In genomic region chr4:182242260-182242659, GRCh38 we compare ENCODE assay signal across 1 cellular context. TPM values are rescaled to one million over a fixed set of nuclear protein-coding genes. Genes with fewer than 3 reads are reported as not detected.
"Had no signal": no experiment of that assay in that cellular context is flagged by ENCODE, and none has a peak within 500 bp of the region (broad histone marks: within the 10 kb centered on the region; RNA-seq: fewer than 3 reads in every experiment).

No MANE protein-coding gene starts in this region.

RNA-seq across cellular contexts. Expression of gene TENM3, which starts 0.9 kb away (rescaled TPM):
- total RNA-seq: naive thymus-derived CD8-positive, alpha-beta T cell had no signal
- polyA plus RNA-seq: naive thymus-derived CD8-positive, alpha-beta T cell had no signal
